21 cellular contexts compared by ENCODE assay signal in genomic region chr7:18018296-18019205, GRCh38. TPM values are rescaled to one million over a fixed set of nuclear protein-coding genes. Genes with fewer than 3 reads are reported as not detected.
DNase-seq lines count a peak whose midpoint lies in the region; ATAC-seq and TF ChIP-seq lines count a peak whose summit lies in the region.
"Had no signal": no experiment of that assay in that cellular context is flagged by ENCODE, and none has a peak within 500 bp of the region (broad histone marks: within the 10 kb centered on the region; RNA-seq: fewer than 3 reads in every experiment).

No MANE protein-coding gene starts in this region.

- CTCF ChIA-PET in PC-9 (lab: Charles Lee): no interaction called here
- CTCF ChIA-PET in activated naive CD4-positive, alpha-beta T cell treated with anti-CD3 and anti-CD28 coated beads for 36 hours (lab: Charles Lee): no interaction called here

- intact Hi-C loops in PC-9 (cut with micrococcal nuclease; ENCODE audit: unreplicated experiment): no loop called here
- intact Hi-C loops in activated naive CD4-positive, alpha-beta T cell treated with anti-CD3 and anti-CD28 coated beads for 36 hours (cut with micrococcal nuclease): no loop called here

- peak overlapping the region; percentile 98 for H4K91ac ChIP-seq in mesenchymal stem cell (ENCODE audit: low read length)

- H3K4me1 Mint-ChIP-seq in endothelial cell (ENCODE audit: unreplicated experiment): peaks cover 19% of the 10 kb centered on the region
- H3K4me1 Mint-ChIP-seq in activated naive CD4-positive, alpha-beta T cell treated with anti-CD3 and anti-CD28 coated beads for 36 hours (ENCODE audit: low read depth): no peaks in the 10 kb centered on the region
- H3K4me1 Mint-ChIP-seq in stimulated activated effector memory CD8-positive, alpha-beta T cell treated with anti-CD3 and anti-CD28 coated beads, Interleukin-12 subunit alpha, Interleukin-12 subunit beta, amount 100 ng/mL, for 72 hours: no peaks in the 10 kb centered on the region

- H3K36me3 Mint-ChIP-seq in endothelial cell (ENCODE audit: low read depth, unreplicated experiment): no peaks in the 10 kb centered on the region
- H3K36me3 Mint-ChIP-seq in activated naive CD4-positive, alpha-beta T cell treated with anti-CD3 and anti-CD28 coated beads for 36 hours (ENCODE audit: low read depth): no peaks in the 10 kb centered on the region
- H3K36me3 Mint-ChIP-seq in stimulated activated effector memory CD8-positive, alpha-beta T cell treated with anti-CD3 and anti-CD28 coated beads, Interleukin-12 subunit alpha, Interleukin-12 subunit beta, amount 100 ng/mL, for 72 hours: no peaks in the 10 kb centered on the region

- BruUV-seq in PC-9 (replicated peaks; lab: Mats Ljungman, UMichigan): no TSS peak

- no peaks in the 10 kb centered on the region for H4K20me1 ChIP-seq in BLaER1 treated with 17β-estradiol and CSF1 and Interleukin-3, amounts not matched to agents 10 nM and 100 nM
- H4K20me1 ChIP-seq in PC-9 (ENCODE audit: insufficient read depth): no peaks in the 10 kb centered on the region

- H3K79me2 ChIP-seq in PC-9 (ENCODE audit: low read depth): no peaks in the 10 kb centered on the region

- no peak overlapping the region for H3K23ac ChIP-seq in mesenchymal stem cell (ENCODE audit: low read length in 2 of 2)

- H3K14ac ChIP-seq in mesenchymal stem cell (ENCODE audit: low read length in 2 of 2): no peak overlapping the region

- peak overlapping the region; percentile 52 to 94 for H2BK12ac ChIP-seq in mesenchymal stem cell (ENCODE audit: low read length in 2 of 2)

- H3K18ac ChIP-seq in mesenchymal stem cell (ENCODE audit: low read depth in 1 of 2, low read length in 2 of 2): peak overlapping the region; percentile 85 to 93

- no peak for ATAC-seq in GM21423 (IDR thresholded peaks at IDR 0.05; ENCODE audit: unreplicated experiment)
- ATAC-seq in stimulated activated effector memory CD8-positive, alpha-beta T cell treated with anti-CD3 and anti-CD28 coated beads, Interleukin-12 subunit alpha, Interleukin-12 subunit beta, amount 100 ng/mL, for 72 hours: no peak
- ATAC-seq: activated CD8-positive, alpha-beta T cell treated with anti-CD3 and anti-CD28 coated beads for 36 hours; effector memory CD8-positive, alpha-beta T cell had no signal

- H2AFZ ChIP-seq in PC-9 (peak overlapping the region; percentile 3; the same call in 1 of the 2 replicates), mesenchymal stem cell (ENCODE audit: low read depth, low read length) (no peak overlapping the region)

- H3K4ac ChIP-seq in mesenchymal stem cell (ENCODE audit: low read depth in 1 of 2, low read length in 2 of 2): peak overlapping the region; percentile 62 to 86

- DNase-seq in PC-9 (no peak), endothelial cell (ENCODE audit: low spot score) (no peak), mesenchymal stem cell (peak; percentile 55)
- no peak for DNase-seq in activated naive CD4-positive, alpha-beta T cell treated with anti-CD3 and anti-CD28 coated beads for 36 hours
- DNase-seq in stimulated activated effector memory CD8-positive, alpha-beta T cell treated with anti-CD3 and anti-CD28 coated beads, Interleukin-12 subunit alpha, Interleukin-12 subunit beta, amount 100 ng/mL, for 72 hours (ENCODE audit: low spot score in 2 of 2): no peak
- DNase-seq: activated CD8-positive, alpha-beta T cell treated with anti-CD3 and anti-CD28 coated beads for 36 hours; activated effector memory CD4-positive, alpha-beta T cell treated with Interleukin-2 at 50 U/mL for 16 hours; effector memory CD8-positive, alpha-beta T cell; mesendoderm; NCI-H1092; NCI-H187 treated with DMSO at 0.1 percent for 48 hours; stimulated activated CD4-positive, alpha-beta T cell treated with anti-CD3 and anti-CD28 coated beads, Interleukin-1b, Interleukin-23, amount 100 ng/mL, for 48 hours; substantia nigra had no signal

- peaks cover 14% of the 10 kb centered on the region for H3F3A ChIP-seq in PC-9 (ENCODE audit: insufficient read depth, low read depth)

- no peaks in the 10 kb centered on the region for H3K9me3 Mint-ChIP-seq in endothelial cell (ENCODE audit: unreplicated experiment)
- no peaks in the 10 kb centered on the region for H3K9me3 Mint-ChIP-seq in activated naive CD4-positive, alpha-beta T cell treated with anti-CD3 and anti-CD28 coated beads for 36 hours
- no peaks in the 10 kb centered on the region for H3K9me3 Mint-ChIP-seq in stimulated activated effector memory CD8-positive, alpha-beta T cell treated with anti-CD3 and anti-CD28 coated beads, Interleukin-12 subunit alpha, Interleukin-12 subunit beta, amount 100 ng/mL, for 72 hours
- H3K9me3 Mint-ChIP-seq: activated CD8-positive, alpha-beta T cell treated with anti-CD3 and anti-CD28 coated beads for 36 hours had no signal

- H3K4me3 ChIP-seq in BLaER1 treated with 17β-estradiol and CSF1 and Interleukin-3, amounts not matched to agents 10 nM and 100 nM: no peak overlapping the region
- H3K4me3 ChIP-seq in PC-9 (no peak overlapping the region), mesenchymal stem cell (ENCODE audit: insufficient read depth in 1 of 2, low read depth in 1 of 2, low read length in 2 of 2) (no peak overlapping the region)

- no peaks in the 10 kb centered on the region; a peak in 1 of 22 replicates for H3K9me3 ChIP-seq in BLaER1 treated with 17β-estradiol and CSF1 and Interleukin-3, amounts not matched to agents 10 nM and 100 nM (replicated peaks in 1 of 11)
- H3K9me3 ChIP-seq in PC-9 (ENCODE audit: insufficient read depth, low read depth) (peaks cover 38% of the 10 kb centered on the region), mesenchymal stem cell (ENCODE audit: control insufficient read depth, low read length) (peaks cover 3% of the 10 kb centered on the region)

- H3K27ac Mint-ChIP-seq in endothelial cell (ENCODE audit: unreplicated experiment): peak overlapping the region; percentile 24
- no peak overlapping the region for H3K27ac Mint-ChIP-seq in activated naive CD4-positive, alpha-beta T cell treated with anti-CD3 and anti-CD28 coated beads for 36 hours
- H3K27ac Mint-ChIP-seq in stimulated activated effector memory CD8-positive, alpha-beta T cell treated with anti-CD3 and anti-CD28 coated beads, Interleukin-12 subunit alpha, Interleukin-12 subunit beta, amount 100 ng/mL, for 72 hours: no peak overlapping the region
- H3K27ac Mint-ChIP-seq: activated CD8-positive, alpha-beta T cell treated with anti-CD3 and anti-CD28 coated beads for 36 hours; effector memory CD8-positive, alpha-beta T cell had no signal

- peak overlapping the region in 5 of 11 experiments; percentile 22 to 80 (median 64); a peak in 10 of 22 replicates for H3K27ac ChIP-seq in BLaER1 treated with 17β-estradiol and CSF1 and Interleukin-3, amounts not matched to agents 10 nM and 100 nM
- H3K27ac ChIP-seq in PC-9 (peak overlapping the region; percentile 64), mesenchymal stem cell (ENCODE audit: low read length, poor library complexity, severe bottlenecking) (no peak overlapping the region)
- H3K27ac ChIP-seq: C4-2B had no signal

- H3K4me2 ChIP-seq in BLaER1 treated with 17β-estradiol and CSF1 and Interleukin-3, amounts not matched to agents 10 nM and 100 nM: peak overlapping the region in 6 of 11 experiments; percentile 11 to 83 (median 68); a peak in 10 of 22 replicates
- H3K4me2 ChIP-seq in PC-9 (no peak overlapping the region), mesenchymal stem cell (ENCODE audit: low read length, poor library complexity, severe bottlenecking) (no peak overlapping the region)

- no peak overlapping the region for H3K4me3 Mint-ChIP-seq in endothelial cell (ENCODE audit: unreplicated experiment)
- no peak overlapping the region for H3K4me3 Mint-ChIP-seq in activated naive CD4-positive, alpha-beta T cell treated with anti-CD3 and anti-CD28 coated beads for 36 hours
- no peak overlapping the region for H3K4me3 Mint-ChIP-seq in stimulated activated effector memory CD8-positive, alpha-beta T cell treated with anti-CD3 and anti-CD28 coated beads, Interleukin-12 subunit alpha, Interleukin-12 subunit beta, amount 100 ng/mL, for 72 hours
- H3K4me3 Mint-ChIP-seq: activated CD8-positive, alpha-beta T cell treated with anti-CD3 and anti-CD28 coated beads for 36 hours; effector memory CD8-positive, alpha-beta T cell had no signal

- peak overlapping the region; percentile 93 for H2BK15ac ChIP-seq in mesenchymal stem cell (ENCODE audit: low read depth, poor library complexity, severe bottlenecking)

- no peak overlapping the region for H2BK5ac ChIP-seq in mesenchymal stem cell (ENCODE audit: low read depth, low read length, poor library complexity, severe bottlenecking)

- H3K9me2 ChIP-seq in PC-9 (ENCODE audit: insufficient read depth): no peaks in the 10 kb centered on the region

- POLR2A ChIA-PET in PC-9 (lab: Charles Lee; ENCODE audit: unreplicated experiment): no interaction called here

- 73% methylated on average over 3 of the region's 5 CpGs for WGBS in mesenchymal stem cell

- peaks cover 0 to 39% (median 12%) of the 10 kb centered on the region in 10 experiments; a peak in 11 of 20 replicates for H3K4me1 ChIP-seq in BLaER1 treated with 17β-estradiol and CSF1 and Interleukin-3, amounts not matched to agents 10 nM and 100 nM
- peaks cover 25% of the 10 kb centered on the region for H3K4me1 ChIP-seq in PC-9 (replicated peaks; ENCODE audit: insufficient read depth)
- H3K4me1 ChIP-seq in mesenchymal stem cell (ENCODE audit: control insufficient read depth, insufficient read depth, low read depth, low read length): peaks cover 5% of the 10 kb centered on the region

- TF ChIP-seq CTCF in PC-9 (conservative IDR thresholded peaks at IDR 0.05) (no peak), endothelial cell (IDR thresholded peaks at IDR 0.05; ENCODE audit: unreplicated experiment) (no peak)

- peaks cover 2% of the 10 kb centered on the region for H3K27me3 Mint-ChIP-seq in endothelial cell (ENCODE audit: unreplicated experiment)
- peaks cover 11% of the 10 kb centered on the region for H3K27me3 Mint-ChIP-seq in activated naive CD4-positive, alpha-beta T cell treated with anti-CD3 and anti-CD28 coated beads for 36 hours (ENCODE audit: low read depth)

- H3K27me3 ChIP-seq in BLaER1 treated with 17β-estradiol and CSF1 and Interleukin-3, amounts not matched to agents 10 nM and 100 nM: no peaks in the 10 kb centered on the region
- H3K27me3 ChIP-seq in PC-9 (ENCODE audit: insufficient read depth, low read depth) (no peaks in the 10 kb centered on the region), mesenchymal stem cell (ENCODE audit: control insufficient read depth in 1 of 2, insufficient read depth in 1 of 2, low read length in 2 of 2) (no peaks in the 10 kb centered on the region)

- H3K9ac ChIP-seq in BLaER1 treated with 17β-estradiol and CSF1 and Interleukin-3, amounts not matched to agents 10 nM and 100 nM: peak overlapping the region in 2 of 11 experiments; percentile 42 to 55; a peak in 3 of 22 replicates
- peak overlapping the region; percentile 78 for H3K9ac ChIP-seq in mesenchymal stem cell (ENCODE audit: low read length)

- H2BK120ac ChIP-seq in mesenchymal stem cell (ENCODE audit: low read depth, low read length): peak overlapping the region; percentile 95

- H3K79me1 ChIP-seq in mesenchymal stem cell (replicated peaks; ENCODE audit: low read length, poor library complexity, severe bottlenecking): no peaks in the 10 kb centered on the region

- peak overlapping the region; percentile 80 for H4K8ac ChIP-seq in mesenchymal stem cell (ENCODE audit: low read length)

- no peaks in the 10 kb centered on the region for H3K36me3 ChIP-seq in BLaER1 treated with 17β-estradiol and CSF1 and Interleukin-3, amounts not matched to agents 10 nM and 100 nM
- H3K36me3 ChIP-seq in PC-9 (ENCODE audit: low read depth): no peaks in the 10 kb centered on the region
- H3K36me3 ChIP-seq in mesenchymal stem cell (ENCODE audit: control insufficient read depth in 1 of 2, insufficient read depth in 2 of 2, low read depth in 1 of 2, low read length in 2 of 2): no peaks in the 10 kb centered on the region

- H2AK5ac ChIP-seq in mesenchymal stem cell (ENCODE audit: low read length, severe bottlenecking): peak overlapping the region; percentile 56

RNA-seq across cellular contexts. Expression of gene PRPS1L1, which starts 9.1 kb away (rescaled TPM):
- not detected in 2 replicates for total RNA-seq in PC-9 (2021)
- total RNA-seq in endothelial cell (ENCODE audit: unreplicated experiment): not detected
- not detected for polyA plus RNA-seq in mesenchymal stem cell (2013, experiment 1 of 2)
- not detected for polyA plus RNA-seq in mesenchymal stem cell (2013, experiment 2 of 2)
- total RNA-seq in activated naive CD4-positive, alpha-beta T cell treated with anti-CD3 and anti-CD28 coated beads for 36 hours: not detected
- total RNA-seq: activated CD8-positive, alpha-beta T cell treated with anti-CD3 and anti-CD28 coated beads for 36 hours; kidney epithelial cell; renal cortical epithelial cell; urinary bladder had no signal
- polyA plus RNA-seq: adipose tissue, small intestine, urinary bladder had no signal

Comparison
In these comparisons a context has a peak if more than half of its experiments do, and no peak if none do; other contexts are left out.
1. H3K4me2 ChIP-seq: peak in BLaER1 treated with 17β-estradiol and CSF1 and Interleukin-3, amounts not matched to agents 10 nM and 100 nM (6 of 11); none in PC-9 (single experiment) and mesenchymal stem cell (single experiment).